Comparison of ENCODE assay signal across 36 cellular contexts in the genomic region with DNA sequence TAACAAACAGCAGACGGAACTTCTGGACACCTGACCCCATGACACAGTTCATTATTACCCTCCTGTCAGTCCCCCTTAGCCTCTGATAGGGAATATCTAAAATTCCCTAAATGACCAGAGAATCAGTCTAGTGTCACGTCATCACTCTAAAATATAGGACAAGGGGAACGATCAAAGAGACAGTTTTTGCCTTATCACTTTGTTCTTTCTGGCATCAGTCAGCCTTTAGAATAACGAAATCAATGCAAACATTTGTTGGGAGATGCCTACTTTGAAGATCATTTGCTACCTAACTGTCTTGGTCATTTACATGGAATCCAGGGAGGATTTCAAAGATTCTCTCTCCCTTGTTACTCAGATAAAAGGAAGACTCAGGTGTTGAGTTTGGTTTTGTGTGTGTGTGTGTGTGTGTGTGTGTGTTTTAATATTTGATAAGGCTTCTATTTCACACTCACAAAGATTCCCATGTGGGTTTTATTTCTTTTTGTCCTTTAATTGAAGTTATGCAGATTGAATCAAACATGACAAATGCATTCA. TPM values are rescaled to one million over a fixed set of nuclear protein-coding genes. Genes with fewer than 3 reads are reported as not detected.
"Had no signal": no experiment of that assay in that cellular context is flagged by ENCODE, and none has a peak within 500 bp of the region (broad histone marks: within the 10 kb centered on the region; RNA-seq: fewer than 3 reads in every experiment).

No MANE protein-coding gene starts in this region.

- H3K9ac ChIP-seq: neural progenitor cell, parathyroid adenoma had no signal

- H3K4me3 ChIP-seq: neural progenitor cell, ovary, psoas muscle, skin epidermis, smooth muscle cell, spleen, stomach, thoracic aorta, thyroid gland, tibial nerve, upper lobe of left lung, vagina had no signal

- DNase-seq: naive thymus-derived CD4-positive, alpha-beta T cell; natural killer cell; occipital lobe; ovary; posterior cingulate gyrus; psoas muscle; right cardiac atrium; spleen; stimulated activated CD4-positive, alpha-beta T cell treated with anti-CD3 and anti-CD28 coated beads, Interleukin-12 subunit alpha, Interleukin-12 subunit beta, amount 100 ng/mL, for 4 hours; stimulated activated CD4-positive, alpha-beta T cell treated with anti-CD3 and anti-CD28 coated beads, Interleukin-1b, Interleukin-23, amount 100 ng/mL, for 48 hours; stimulated activated CD4-positive, alpha-beta T cell treated with anti-CD3 and anti-CD28 coated beads, Interleukin-4, amount 100 ng/mL, for 1 hour; stimulated activated CD4-positive, alpha-beta T cell treated with anti-CD3 and anti-CD28 coated beads, Interleukin-4, amount 100 ng/mL, for 4 hours; stimulated activated CD8-positive, alpha-beta memory T cell treated with anti-CD3 and anti-CD28 coated beads, Interleukin-4, amount 100 ng/mL, for 48 hours; stimulated activated naive CD4-positive, alpha-beta T cell treated with Interleukin-2 at 50 U/mL for 16 hours; stomach; thyroid gland; trophoblast cell; upper lobe of left lung had no signal

- H3K4me1 Mint-ChIP-seq: naive thymus-derived CD4-positive, alpha-beta T cell; natural killer cell; nephron; neural progenitor cell; stimulated activated memory B cell treated with anti-CD40 and anti-IgM and Interleukin-4, amounts not matched to agents 10 μg/mL and 1 μg/mL and 100 μg/mL, for 72 hours had no signal

- H3K36me3 Mint-ChIP-seq: naive thymus-derived CD4-positive, alpha-beta T cell; natural killer cell; neural progenitor cell; stimulated activated memory B cell treated with anti-CD40 and anti-IgM and Interleukin-4, amounts not matched to agents 10 μg/mL and 1 μg/mL and 100 μg/mL, for 72 hours had no signal

- FAIRE-seq: urothelium cell line had no signal

- H3K36me3 ChIP-seq: neural progenitor cell, ovary, spleen, stomach, thoracic aorta, thyroid gland, tibial nerve, upper lobe of left lung, vagina had no signal

- H3K4me3 Mint-ChIP-seq: naive thymus-derived CD4-positive, alpha-beta T cell; natural killer cell; nephron; neural progenitor cell; stimulated activated memory B cell treated with anti-CD40 and anti-IgM and Interleukin-4, amounts not matched to agents 10 μg/mL and 1 μg/mL and 100 μg/mL, for 72 hours; stimulated activated naive CD8-positive, alpha-beta T cell treated with anti-CD3 and anti-CD28 coated beads, Interleukin-15, Interleukin-2, amounts not matched to agents 100 ng/mL and 50 ng/mL, for 24 hours had no signal

- H3K9me3 ChIP-seq: ovary, psoas muscle, spleen, stomach, thoracic aorta, thyroid gland, tibial nerve, upper lobe of left lung, vagina had no signal

- ATAC-seq: naive thymus-derived CD4-positive, alpha-beta T cell; natural killer cell; psoas muscle; right cardiac atrium; sciatic nerve; stimulated activated memory B cell treated with anti-CD40 and anti-IgM and Interleukin-4, amounts not matched to agents 10 μg/mL and 1 μg/mL and 100 μg/mL, for 72 hours had no signal

- H3K27ac ChIP-seq: neural progenitor cell, ovary, parathyroid adenoma, psoas muscle, skin epidermis, spleen, stomach, thoracic aorta, thyroid gland, tibial nerve, upper lobe of left lung, vagina had no signal

- H3K4me2 ChIP-seq: neural progenitor cell, smooth muscle cell had no signal

- H3K27me3 ChIP-seq: neural progenitor cell, ovary, thyroid gland, vagina had no signal

- H2AFZ ChIP-seq: neural progenitor cell, parathyroid adenoma had no signal

- H3K4me1 ChIP-seq: neural progenitor cell, parathyroid adenoma, psoas muscle, spleen, stomach, thyroid gland, tibial nerve, upper lobe of left lung, vagina had no signal

- H3K79me2 ChIP-seq: parathyroid adenoma had no signal

- H3K27ac Mint-ChIP-seq: naive thymus-derived CD4-positive, alpha-beta T cell; natural killer cell; nephron; neural progenitor cell; progenitor cell of endocrine pancreas; stimulated activated memory B cell treated with anti-CD40 and anti-IgM and Interleukin-4, amounts not matched to agents 10 μg/mL and 1 μg/mL and 100 μg/mL, for 72 hours; stimulated activated naive CD8-positive, alpha-beta T cell treated with anti-CD3 and anti-CD28 coated beads, Interleukin-15, Interleukin-2, amounts not matched to agents 100 ng/mL and 50 ng/mL, for 24 hours had no signal

- H3K9me3 Mint-ChIP-seq: natural killer cell; nephron; neural progenitor cell; stimulated activated memory B cell treated with anti-CD40 and anti-IgM and Interleukin-4, amounts not matched to agents 10 μg/mL and 1 μg/mL and 100 μg/mL, for 72 hours; stimulated activated naive CD8-positive, alpha-beta T cell treated with anti-CD3 and anti-CD28 coated beads, Interleukin-15, Interleukin-2, amounts not matched to agents 100 ng/mL and 50 ng/mL, for 24 hours had no signal

RNA-seq across cellular contexts. Expression of a gene that starts 28.3 kb away (rescaled TPM):
- total RNA-seq: naive thymus-derived CD4-positive, alpha-beta T cell; natural killer cell; osteoblast; progenitor cell of endocrine pancreas; psoas muscle; renal cortical epithelial cell; right cardiac atrium; sciatic nerve; smooth muscle cell; spleen; stomach; subcutaneous adipose tissue; thoracic aorta; tibial nerve; upper lobe of left lung; ureter; vagina had no signal
- polyA plus RNA-seq: naive thymus-derived CD4-positive, alpha-beta T cell; neural cell; ovary; psoas muscle; right cardiac atrium; smooth muscle cell; stomach had no signal
